1 cellular context compared by ENCODE assay signal in genomic region chr1:235073968-235074334, GRCh38.
TF ChIP-seq lines count a peak whose summit lies in the region.

No MANE protein-coding gene starts in this region.

TF ChIP-seq in H1, 55 proteins besides CTCF, POLR2A, EP300 and RAD21 (continued from another document):
- TF ChIP-seq BRCA1 (IDR thresholded peaks at IDR 0.05; ENCODE audit: low read depth, low read length) (no peak), NRF1 (IDR thresholded peaks at IDR 0.05; ENCODE audit: low read depth, low read length) (no peak)
